In genomic region chr9:137045294-137046093, GRCh38 we compare ENCODE assay signal across 9 cellular contexts. TPM values are rescaled to one million over a fixed set of nuclear protein-coding genes. Genes with fewer than 3 reads are reported as not detected.
DNase-seq lines count a peak whose midpoint lies in the region; ATAC-seq, FAIRE-seq and TF ChIP-seq lines count a peak whose summit lies in the region.
"Had no signal": no experiment of that assay in that cellular context is flagged by ENCODE, and none has a peak within 500 bp of the region (broad histone marks: within the 10 kb centered on the region; RNA-seq: fewer than 3 reads in every experiment).

No MANE protein-coding gene starts in this region.

- H3K27ac ChIP-seq in endodermal cell (ENCODE audit: low read depth, low read length): no peak overlapping the region

- no peaks in the 10 kb centered on the region for H3K36me3 ChIP-seq in endodermal cell (ENCODE audit: control insufficient read depth, insufficient read depth, low read length)

- peaks cover 51% of the 10 kb centered on the region for H3K27me3 Mint-ChIP-seq in endodermal cell (ENCODE audit: insufficient read depth)

- DNase-seq in NCI-H2081 (lab: John Stamatoyannopoulos, UW) (peak; percentile 34 to 52), NCI-H2081 treated with DMSO at 0.1 percent for 48 hours (lab: John Stamatoyannopoulos, UW) (no peak), RPMI7951 (ENCODE audit: low read depth) (peak; percentile 24), endodermal cell (peak; percentile 80), myocyte (ENCODE audit: low read depth) (peak; percentile 38), H4 (ENCODE audit: low spot score) (no peak), frontal cortex (ENCODE audit: low spot score in 2 of 2) (no peak)

- 3 to 6% methylated on average over 56 to 97 of the region's 97 CpGs for WGBS in endodermal cell (ENCODE audit: insufficient coverage in 1 of 2, insufficient read length in 1 of 2), 2 experiments

- no peak for ATAC-seq in HG03432 (IDR thresholded peaks at IDR 0.05; ENCODE audit: unreplicated experiment)

- peaks cover 50% of the 10 kb centered on the region for H3K27me3 ChIP-seq in endodermal cell (ENCODE audit: control insufficient read depth, insufficient read depth, low read length, poor library complexity, severe bottlenecking)

- no peak overlapping the region for H3K9ac ChIP-seq in endodermal cell (ENCODE audit: extremely low read depth, low read length, poor library complexity, severe bottlenecking)

- H3K4me1 ChIP-seq in endodermal cell (ENCODE audit: control insufficient read depth, insufficient read depth, low read length): peaks cover 6% of the 10 kb centered on the region

- no peak overlapping the region for H3K27ac Mint-ChIP-seq in endodermal cell

- TF ChIP-seq CTCF in endodermal cell (conservative IDR thresholded peaks at IDR 0.05): no peak

- FAIRE-seq in frontal cortex (lab: Jason Lieb, UNC): no peak
- FAIRE-seq: G401.6 had no signal

- H3K4me3 ChIP-seq in endodermal cell (ENCODE audit: low read length): peak overlapping the region; percentile 81

- peak overlapping the region; percentile 60 for H3K4me3 Mint-ChIP-seq in endodermal cell

- H3K36me3 Mint-ChIP-seq in endodermal cell (ENCODE audit: low read depth): no peaks in the 10 kb centered on the region

- no peaks in the 10 kb centered on the region for H3K9me3 ChIP-seq in endodermal cell (ENCODE audit: control insufficient read depth, low read length)

- H3K9me3 Mint-ChIP-seq in endodermal cell: no peaks in the 10 kb centered on the region

- no peaks in the 10 kb centered on the region for H3K4me1 Mint-ChIP-seq in endodermal cell

RNA-seq across cellular contexts. Expression of gene NPDC1, which starts 0.5 kb away (rescaled TPM):
- total RNA-seq in RPMI7951 (2014; rRNA removed; shearing (Covaris generic)): 0.60 and 1.6 TPM in 2 replicates
- 10 to 100 TPM; 60.8 to 73.3 TPM for total RNA-seq in endodermal cell
- polyA plus RNA-seq in endodermal cell (2013, experiment 1 of 2): 62.0 TPM
- 49.7 TPM for polyA plus RNA-seq in endodermal cell (2013, experiment 2 of 2)
- total RNA-seq in myocyte: 4.8 TPM in 2 replicates
- polyA plus RNA-seq in myocyte (2012): 28.4 TPM
- 1.2 and 4.1 TPM in 2 replicates for total RNA-seq in H4 (2014; rRNA removed; shearing (Covaris generic))
- 16.3 TPM for total RNA-seq in frontal cortex

RNA-seq across cellular contexts. Expression of gene ENTPD2, which starts 8.4 kb away (rescaled TPM):
- total RNA-seq in RPMI7951 (2014; rRNA removed; shearing (Covaris generic)): not detected in 2 replicates
- total RNA-seq in endodermal cell (1 to 10 TPM; 1.2 to 2.4 TPM), myocyte (0.13 and 0.68 TPM in 2 replicates), frontal cortex (0.82 TPM)
- 0.32 TPM for polyA plus RNA-seq in endodermal cell (2013, experiment 1 of 2)
- 0.41 TPM for polyA plus RNA-seq in endodermal cell (2013, experiment 2 of 2)
- 0.05 TPM for polyA plus RNA-seq in myocyte (2012)
- total RNA-seq in H4 (2014; rRNA removed; shearing (Covaris generic)): not detected in 2 replicates

RNA-seq across cellular contexts. Expression of gene FUT7, which starts 13.6 kb away (rescaled TPM):
- total RNA-seq in RPMI7951 (2014; rRNA removed; shearing (Covaris generic)): not detected in 2 replicates
- total RNA-seq in endodermal cell: not detected
- not detected for polyA plus RNA-seq in endodermal cell (2013, experiment 1 of 2)
- polyA plus RNA-seq in endodermal cell (2013, experiment 2 of 2): not detected
- not detected in 2 replicates for total RNA-seq in myocyte
- polyA plus RNA-seq in myocyte (2012): not detected
- not detected in 2 replicates for total RNA-seq in H4 (2014; rRNA removed; shearing (Covaris generic))
- total RNA-seq in frontal cortex: not detected

RNA-seq across cellular contexts. Expression of gene ABCA2, which starts 17.5 kb away (rescaled TPM):
- total RNA-seq in RPMI7951 (2014; rRNA removed; shearing (Covaris generic)): 4.1 and 10.8 TPM in 2 replicates
- 10 to 100 TPM; 21.5 to 30.0 TPM for total RNA-seq in endodermal cell
- 34.8 TPM for polyA plus RNA-seq in endodermal cell (2013, experiment 1 of 2)
- 30.9 TPM for polyA plus RNA-seq in endodermal cell (2013, experiment 2 of 2)
- 21.1 and 26.3 TPM in 2 replicates for total RNA-seq in myocyte
- polyA plus RNA-seq in myocyte (2012): 55.7 TPM
- total RNA-seq in H4 (2014; rRNA removed; shearing (Covaris generic)): 4.9 and 22.4 TPM in 2 replicates
- 20.8 TPM for total RNA-seq in frontal cortex

RNA-seq across cellular contexts. Expression of gene SAPCD2, which starts 24.9 kb away (rescaled TPM):
- 15.3 and 21.8 TPM in 2 replicates for total RNA-seq in RPMI7951 (2014; rRNA removed; shearing (Covaris generic))
- total RNA-seq in endodermal cell: 10 to 100 TPM; 20.8 to 24.9 TPM
- polyA plus RNA-seq in endodermal cell (2013, experiment 1 of 2): 26.0 TPM
- polyA plus RNA-seq in endodermal cell (2013, experiment 2 of 2): 24.1 TPM
- total RNA-seq in myocyte: 1.9 and 4.7 TPM in 2 replicates
- polyA plus RNA-seq in myocyte (2012): 0.58 TPM
- 5.9 and 12.4 TPM in 2 replicates for total RNA-seq in H4 (2014; rRNA removed; shearing (Covaris generic))
- total RNA-seq in frontal cortex: 1.2 TPM

Comparison
In these comparisons a context has a peak if more than half of its experiments do, and no peak if none do; other contexts are left out.
1. DNase-seq: peak in NCI-H2081 (2 of 2), RPMI7951 (single experiment), endodermal cell (single experiment) and myocyte (single experiment); none in NCI-H2081 treated with DMSO at 0.1 percent for 48 hours (single experiment), H4 (single experiment) and frontal cortex (0 of 2).